Comparison of ENCODE assay signal across 22 cellular contexts in the genomic region with DNA sequence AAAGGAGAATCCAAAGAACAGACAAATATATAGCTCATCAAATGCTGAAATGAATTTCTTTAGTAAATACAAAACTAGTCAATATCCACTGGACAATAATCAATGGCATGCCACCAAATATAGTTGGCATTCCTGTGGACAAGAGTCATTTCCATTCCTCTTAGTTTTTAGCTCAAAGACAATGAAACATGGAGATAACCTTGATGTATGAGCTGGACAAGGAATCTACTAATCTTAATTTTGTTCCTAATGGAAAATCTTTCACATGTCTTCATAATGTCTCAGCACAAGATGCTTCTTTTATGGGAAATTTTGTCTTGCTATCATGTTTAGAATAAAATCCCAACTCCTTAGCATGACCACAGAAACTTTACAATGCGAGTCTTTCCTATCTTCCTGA.
DNase-seq lines count a peak whose midpoint lies in the region; FAIRE-seq and TF ChIP-seq lines count a peak whose summit lies in the region.
"Had no signal": no experiment of that assay in that cellular context is flagged by ENCODE, and none has a peak within 500 bp of the region (broad histone marks: within the 10 kb centered on the region; RNA-seq: fewer than 3 reads in every experiment).

No MANE protein-coding gene starts in this region.

- POLR2A ChIA-PET in endothelial cell of umbilical vein (lab: Charles Lee) = no interaction called here

- H3K27ac ChIP-seq in endothelial cell of umbilical vein (ENCODE audit: insufficient read depth, low read depth, low read length) (no peak overlapping the region), left ventricle myocardium inferior (replicated peaks) (no peak overlapping the region)
- H3K27ac ChIP-seq: BLaER1 had no signal

- no peaks in the 10 kb centered on the region for H3K9me3 ChIP-seq in endothelial cell of umbilical vein (replicated peaks; ENCODE audit: control insufficient read depth, insufficient read depth, low read length)
- no peaks in the 10 kb centered on the region for H3K9me3 ChIP-seq in left ventricle myocardium inferior (replicated peaks)
- H3K9me3 ChIP-seq: BE2C, BLaER1 had no signal

- H3K27me3 ChIP-seq in endothelial cell of umbilical vein (ENCODE audit: control insufficient read depth in 2 of 2, insufficient read depth in 2 of 2, low read length in 2 of 2) (no peaks in the 10 kb centered on the region), left ventricle myocardium inferior (ENCODE audit: low read depth) (no peaks in the 10 kb centered on the region)
- H3K27me3 ChIP-seq: BLaER1 had no signal

- TF ChIP-seq CTCF in endothelial cell of umbilical vein (IDR thresholded peaks at IDR 0.05; ENCODE audit: extremely low read depth in 1 of 2, insufficient read depth in 1 of 2, low read depth in 1 of 2, low read length in 2 of 2) (no peak), left ventricle myocardium inferior (IDR thresholded peaks at IDR 0.05; ENCODE audit: borderline replicate concordance) (no peak)

- no peak for TF ChIP-seq POLR2A in endothelial cell of umbilical vein (IDR thresholded peaks at IDR 0.05; ENCODE audit: low read depth, low read length)

- intact Hi-C loops in endothelial cell of umbilical vein (cut with micrococcal nuclease) (no loop called here), left ventricle myocardium inferior (cut with micrococcal nuclease) (no loop called here)

- H3K4me3 ChIP-seq in endothelial cell of umbilical vein (replicated peaks in 1 of 3; ENCODE audit: insufficient read depth in 1 of 3, low read depth in 1 of 3, low read length in 3 of 3) (no peak overlapping the region), left ventricle myocardium inferior (no peak overlapping the region)
- H3K4me3 ChIP-seq: BLaER1 had no signal

- dilution Hi-C loops in endothelial cell of umbilical vein (cut with MboI; ENCODE audit: extremely low pct_ligation_motif_present, low sequenced_read_pairs) = no loop called here

- no peak overlapping the region for H2AFZ ChIP-seq in endothelial cell of umbilical vein (ENCODE audit: low read depth, low read length)

- no TSS peak for BruUV-seq in endothelial cell of umbilical vein (replicated peaks; lab: Mats Ljungman, UMichigan)

- H3K4me1 ChIP-seq in endothelial cell of umbilical vein (ENCODE audit: control insufficient read depth, extremely low read depth, insufficient read depth, low read length) (no peaks in the 10 kb centered on the region), left ventricle myocardium inferior (peaks cover 6% of the 10 kb centered on the region)
- H3K4me1 ChIP-seq: BE2C, BLaER1 had no signal

- no peaks in the 10 kb centered on the region for H4K20me1 ChIP-seq in endothelial cell of umbilical vein (replicated peaks; ENCODE audit: control insufficient read depth, extremely low read depth, insufficient read depth, low read length)
- H4K20me1 ChIP-seq: BLaER1 had no signal

- no peak overlapping the region for H3K4me2 ChIP-seq in endothelial cell of umbilical vein (ENCODE audit: insufficient read depth, low read length)
- H3K4me2 ChIP-seq: BLaER1 had no signal

- FAIRE-seq in HTR-8/SVneo (lab: Jason Lieb, UNC) = peak; percentile 86
- no peak for FAIRE-seq in endothelial cell of umbilical vein (lab: Jason Lieb, UNC)
- FAIRE-seq: A204.1, G401.6, GM12891, GM19239 had no signal

- H3K9ac ChIP-seq in endothelial cell of umbilical vein (replicated peaks; ENCODE audit: extremely low read depth, insufficient read depth, low read length) = no peak overlapping the region
- H3K9ac ChIP-seq: BLaER1 had no signal

- H3K36me3 ChIP-seq in endothelial cell of umbilical vein (ENCODE audit: control insufficient read depth in 2 of 2, extremely low read depth in 1 of 2, insufficient read depth in 2 of 2, low read length in 2 of 2) = no peaks in the 10 kb centered on the region
- no peaks in the 10 kb centered on the region for H3K36me3 ChIP-seq in left ventricle myocardium inferior
- H3K36me3 ChIP-seq: BE2C, BLaER1 had no signal

- DNase-seq in HTR-8/SVneo (ENCODE audit: insufficient read length, low spot score) (no peak), endothelial cell of umbilical vein (ENCODE audit: low read depth, low spot score) (no peak), HUDEP-2 (lab: John Stamatoyannopoulos, UW; ENCODE audit: unreplicated experiment in 76 of 76) (no peak), DMS153 treated with DMSO at 0.1 percent for 48 hours (lab: John Stamatoyannopoulos, UW; ENCODE audit: unreplicated experiment) (no peak), left ventricle myocardium inferior (no peak)
- DNase-seq: 8988T; ACHN; BE2C; C1 segment of cervical spinal cord; CD4-positive, alpha-beta memory T cell; CD4-positive, CD25-positive, alpha-beta regulatory T cell; CD8-positive, alpha-beta memory T cell; COR-L47; DMS 273 treated with DMSO at 0.1 percent for 48 hours; DMS153; DMS79 treated with DMSO at 0.1 percent for 48 hours; GF-D8 had no signal

- H3K9me1 ChIP-seq in endothelial cell of umbilical vein (replicated peaks; ENCODE audit: control insufficient read depth, extremely low read depth, insufficient read depth, low read length) = no peaks in the 10 kb centered on the region

- no peaks in the 10 kb centered on the region for H3K79me2 ChIP-seq in endothelial cell of umbilical vein (ENCODE audit: control insufficient read depth, insufficient read depth, low read length)

- CTCF ChIA-PET in endothelial cell of umbilical vein (lab: Charles Lee) = interaction anchor here (0.8 to 1.0 kb wide), 2 partner anchors 10 to 18 kb away, joined by 3 to 4 read pairs; no protein-coding TSS in a partner anchor

TF ChIP-seq in endothelial cell of umbilical vein, 7 proteins besides CTCF, POLR2A, EP300 and RAD21:
- no peak for TF ChIP-seq FOS (IDR thresholded peaks at IDR 0.05; ENCODE audit: borderline replicate concordance, insufficient read depth, low read length)
- no peak for TF ChIP-seq MYC (IDR thresholded peaks at IDR 0.05; ENCODE audit: low read depth, low read length)
- peak; percentile 14 for TF ChIP-seq JUN (IDR thresholded peaks at IDR 0.05; ENCODE audit: borderline replicate concordance, insufficient read depth, insufficient read length, low read depth)
- TF ChIP-seq, protein P1, sequence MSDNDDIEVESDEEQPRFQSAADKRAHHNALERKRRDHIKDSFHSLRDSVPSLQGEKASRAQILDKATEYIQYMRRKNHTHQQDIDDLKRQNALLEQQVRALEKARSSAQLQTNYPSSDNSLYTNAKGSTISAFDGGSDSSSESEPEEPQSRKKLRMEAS (IDR thresholded peaks at IDR 0.05; ENCODE audit: insufficient read depth, insufficient read length) = no peak
- no peak for TF ChIP-seq EZH2 (IDR thresholded peaks at IDR 0.05; ENCODE audit: borderline replicate concordance, low read depth, low read length, severe bottlenecking)
- TF ChIP-seq GATA2 (IDR thresholded peaks at IDR 0.05; ENCODE audit: insufficient read depth, insufficient read length, low read depth, low read length) = no peak
- TF ChIP-seq POLR2AphosphoS5 (IDR thresholded peaks at IDR 0.05; ENCODE audit: insufficient read depth, low read depth, low read length) = no peak
TF ChIP-seq in endothelial cell of umbilical vein: peak in this region for 1.
